Comparison of ENCODE assay signal across 20 cellular contexts in the genomic region with DNA sequence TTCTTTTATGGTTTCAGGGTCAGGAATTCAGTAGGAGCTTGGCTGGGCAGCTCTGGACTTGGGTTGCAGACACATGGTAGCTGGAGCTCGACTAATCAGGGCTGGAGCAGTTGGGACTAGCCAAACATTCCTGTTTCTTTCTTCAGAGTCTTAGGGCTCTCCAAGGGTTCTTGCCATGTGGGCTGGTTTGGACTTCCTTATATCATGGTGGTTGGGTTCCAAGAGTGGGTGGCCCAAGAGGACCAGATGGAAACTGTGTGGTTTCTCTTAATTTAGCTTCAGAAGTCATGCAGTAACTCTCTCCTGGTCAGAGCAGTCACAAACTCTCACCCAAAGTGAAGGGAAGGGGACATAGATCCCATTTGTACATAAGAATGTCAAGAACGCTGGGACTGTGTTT.
"Had no signal": no experiment of that assay in that cellular context is flagged by ENCODE, and none has a peak within 500 bp of the region (broad histone marks: within the 10 kb centered on the region; RNA-seq: fewer than 3 reads in every experiment).

No MANE protein-coding gene starts in this region.

- H3K27ac Mint-ChIP-seq: activated naive CD4-positive, alpha-beta T cell treated with anti-CD3 and anti-CD28 coated beads for 36 hours; activated naive CD8-positive, alpha-beta T cell treated with anti-CD3 and anti-CD28 coated beads, Interleukin-2, amount 10 ng/mL, durations not matched to agents 7 days and 5 days; endodermal cell; T-cell; T-helper 2 cell treated with Interferon-gamma antibody and Interleukin-4, amounts not matched to agents 5 μg/mL and 100 μg/mL, for 36 hours; WTC11 had no signal

- H3K36me3 Mint-ChIP-seq: activated naive CD8-positive, alpha-beta T cell treated with anti-CD3 and anti-CD28 coated beads, Interleukin-2, amount 10 ng/mL, durations not matched to agents 7 days and 5 days; T-cell had no signal

- H3K27me3 Mint-ChIP-seq: naive B cell, T-cell had no signal

- H3K36me3 ChIP-seq: breast epithelium, esophagus squamous epithelium, sigmoid colon, upper lobe of left lung had no signal

- H3K4me1 ChIP-seq: breast epithelium, esophagus squamous epithelium, sigmoid colon, spleen, upper lobe of left lung had no signal

- H3K9me3 Mint-ChIP-seq: activated naive CD4-positive, alpha-beta T cell treated with anti-CD3 and anti-CD28 coated beads for 36 hours; activated naive CD8-positive, alpha-beta T cell treated with anti-CD3 and anti-CD28 coated beads, Interleukin-2, amount 10 ng/mL, durations not matched to agents 7 days and 5 days; endodermal cell; naive B cell; T-helper 2 cell treated with Interferon-gamma antibody and Interleukin-4, amounts not matched to agents 5 μg/mL and 100 μg/mL, for 36 hours; WTC11 had no signal

- H3K4me3 ChIP-seq: breast epithelium, esophagus squamous epithelium, sigmoid colon, spleen, upper lobe of left lung had no signal

- H3K9me3 ChIP-seq: breast epithelium, esophagus squamous epithelium, sigmoid colon, spleen, upper lobe of left lung had no signal

- DNase-seq: activated CD8-positive, alpha-beta memory T cell treated with anti-CD3 and anti-CD28 coated beads, Interleukin-2, amount 50 U/mL, for 48 hours; activated naive CD4-positive, alpha-beta T cell treated with anti-CD3 and anti-CD28 coated beads for 36 hours; activated naive CD8-positive, alpha-beta T cell treated with anti-CD3 and anti-CD28 coated beads, Interleukin-2, amount 10 ng/mL, durations not matched to agents 7 days and 5 days; activated T-cell treated with anti-CD3 and anti-CD28 coated beads, Interleukin-2, amount 50 U/mL, for 4 hours; amniotic stem cell; cortex of kidney; endodermal cell; esophagus squamous epithelium; kidney; mesenchymal stem cell; naive B cell; sigmoid colon; spleen; stimulated activated CD4-positive, alpha-beta T cell treated with anti-CD3 and anti-CD28 coated beads, Interleukin-4, amount 100 ng/mL, for 1 hour; stimulated activated naive CD8-positive, alpha-beta T cell treated with anti-CD3 and anti-CD28 coated beads, Interleukin-15, Interleukin-2, amounts not matched to agents 100 U/mL and 50 U/mL, for 24 hours; T-cell; upper lobe of left lung had no signal

- H3K4me1 Mint-ChIP-seq: activated naive CD8-positive, alpha-beta T cell treated with anti-CD3 and anti-CD28 coated beads, Interleukin-2, amount 10 ng/mL, durations not matched to agents 7 days and 5 days; endodermal cell; T-cell; WTC11 had no signal

- ATAC-seq: activated T-cell treated with anti-CD3 and anti-CD28 coated beads, Interleukin-2, amount 50 U/mL, for 4 hours; stimulated activated naive CD8-positive, alpha-beta T cell treated with anti-CD3 and anti-CD28 coated beads, Interleukin-15, Interleukin-2, amounts not matched to agents 100 U/mL and 50 U/mL, for 24 hours; T-cell; WTC11 had no signal

- H3K4me3 Mint-ChIP-seq: activated naive CD4-positive, alpha-beta T cell treated with anti-CD3 and anti-CD28 coated beads for 36 hours; activated naive CD8-positive, alpha-beta T cell treated with anti-CD3 and anti-CD28 coated beads, Interleukin-2, amount 10 ng/mL, durations not matched to agents 7 days and 5 days; activated T-cell treated with anti-CD3 and anti-CD28 coated beads, Interleukin-2, amount 50 U/mL, for 4 hours; endodermal cell; naive B cell; T-cell; T-helper 2 cell treated with Interferon-gamma antibody and Interleukin-4, amounts not matched to agents 5 μg/mL and 100 μg/mL, for 36 hours; WTC11 had no signal

- H3K27ac ChIP-seq: breast epithelium, esophagus squamous epithelium, sigmoid colon, spleen, upper lobe of left lung had no signal

- H3K27me3 ChIP-seq: breast epithelium, esophagus squamous epithelium, sigmoid colon, spleen, upper lobe of left lung had no signal
